ENCODE assay signal across 9 cellular contexts in genomic region chr19:46515879-46516350, GRCh38. TPM values are rescaled to one million over a fixed set of nuclear protein-coding genes. Genes with fewer than 3 reads are reported as not detected.
DNase-seq lines count a peak whose midpoint lies in the region; FAIRE-seq and TF ChIP-seq lines count a peak whose summit lies in the region.
"Had no signal": no experiment of that assay in that cellular context is flagged by ENCODE, and none has a peak within 500 bp of the region (broad histone marks: within the 10 kb centered on the region; RNA-seq: fewer than 3 reads in every experiment).

No MANE protein-coding gene starts in this region.

- peaks cover 25% of the 10 kb centered on the region for H3K4me1 Mint-ChIP-seq in activated T-helper 2 cell treated with anti-CD3 and anti-CD28 coated beads, Interferon-gamma antibody, Interleukin-2, Interleukin-4, amounts not matched to agents 10 μg/mL and 5 μg/mL and 100 μg/mL, durations not matched to agents 14 hours and 24 hours and 36 hours (ENCODE audit: low read depth)

- in situ Hi-C loops in ACHN (cut with HindIII; ENCODE audit: low pct_ligation_motif_present, low pct_unique_long_range_greater_than_20kb, low sequenced_read_pairs): no loop called here

- H3K36me3 Mint-ChIP-seq in activated T-helper 2 cell treated with anti-CD3 and anti-CD28 coated beads, Interferon-gamma antibody, Interleukin-2, Interleukin-4, amounts not matched to agents 10 μg/mL and 5 μg/mL and 100 μg/mL, durations not matched to agents 14 hours and 24 hours and 36 hours (ENCODE audit: low read depth): no peaks in the 10 kb centered on the region

- H3K27ac ChIP-seq in kidney (ENCODE audit: low read depth in 2 of 2, low read length in 2 of 2): no peak overlapping the region
- H3K27ac ChIP-seq: epithelial cell of prostate had no signal

- no peaks in the 10 kb centered on the region for H3K9me3 Mint-ChIP-seq in activated T-helper 2 cell treated with anti-CD3 and anti-CD28 coated beads, Interferon-gamma antibody, Interleukin-2, Interleukin-4, amounts not matched to agents 10 μg/mL and 5 μg/mL and 100 μg/mL, durations not matched to agents 14 hours and 24 hours and 36 hours

- intact Hi-C loops in kidney (cut with DNase I): loop anchor here (10.0 kb wide), 1 partner anchor 231 kb away; no protein-coding TSS in a partner anchor
- intact Hi-C loops in activated T-helper 2 cell treated with anti-CD3 and anti-CD28 coated beads, Interferon-gamma antibody, Interleukin-2, Interleukin-4, amounts not matched to agents 10 μg/mL and 5 μg/mL and 100 μg/mL, durations not matched to agents 14 hours and 24 hours and 36 hours (cut with micrococcal nuclease): loop anchor here (1.0 kb wide), 1 partner anchor 26 kb away; no protein-coding TSS in a partner anchor

- peaks cover 22% of the 10 kb centered on the region for H3K27me3 Mint-ChIP-seq in activated T-helper 2 cell treated with anti-CD3 and anti-CD28 coated beads, Interferon-gamma antibody, Interleukin-2, Interleukin-4, amounts not matched to agents 10 μg/mL and 5 μg/mL and 100 μg/mL, durations not matched to agents 14 hours and 24 hours and 36 hours (ENCODE audit: low read depth)

- H3K36me3 ChIP-seq in kidney (ENCODE audit: control insufficient read depth in 1 of 2, insufficient read depth in 2 of 2, low read length in 2 of 2): no peaks in the 10 kb centered on the region

- peak; percentile 50 for TF ChIP-seq CTCF in kidney (IDR thresholded peaks at IDR 0.05; ENCODE audit: borderline replicate concordance, extremely low read depth, insufficient read depth)

- DNase-seq in ACHN: peak; percentile 47
- peak; percentile 68 for DNase-seq in ELR (ENCODE audit: low read depth)
- peak; percentile 10 for DNase-seq in NCI-H446 treated with DMSO at 0.1 percent for 48 hours (lab: John Stamatoyannopoulos, UW)
- DNase-seq in amniotic epithelial cell (ENCODE audit: low read depth): peak; percentile 39
- no peak for DNase-seq in kidney
- DNase-seq in urothelium cell line (ENCODE audit: low spot score): peak; percentile 72
- no peak for DNase-seq in activated T-helper 2 cell treated with anti-CD3 and anti-CD28 coated beads, Interferon-gamma antibody, Interleukin-2, Interleukin-4, amounts not matched to agents 10 μg/mL and 5 μg/mL and 100 μg/mL, durations not matched to agents 14 hours and 24 hours and 36 hours (ENCODE audit: low spot score)
- no peak for DNase-seq in amniotic stem cell (lab: John Stamatoyannopoulos, UW)

- H3K4me3 ChIP-seq in kidney (ENCODE audit: low read length in 2 of 2): no peak overlapping the region

- H3K9me3 ChIP-seq in kidney (ENCODE audit: control insufficient read depth in 1 of 2, low read length in 2 of 2): peaks cover 3 to 8% of the 10 kb centered on the region in 2 donors

- H3K4me3 Mint-ChIP-seq in activated T-helper 2 cell treated with anti-CD3 and anti-CD28 coated beads, Interferon-gamma antibody, Interleukin-2, Interleukin-4, amounts not matched to agents 10 μg/mL and 5 μg/mL and 100 μg/mL, durations not matched to agents 14 hours and 24 hours and 36 hours (ENCODE audit: low read depth): no peak overlapping the region

- H3K4me1 ChIP-seq in kidney (ENCODE audit: control insufficient read depth in 1 of 2, insufficient read depth in 1 of 2, low read depth in 1 of 2, low read length in 2 of 2): no peaks in the 10 kb centered on the region

- H3K27ac Mint-ChIP-seq in activated T-helper 2 cell treated with anti-CD3 and anti-CD28 coated beads, Interferon-gamma antibody, Interleukin-2, Interleukin-4, amounts not matched to agents 10 μg/mL and 5 μg/mL and 100 μg/mL, durations not matched to agents 14 hours and 24 hours and 36 hours: no peak overlapping the region

- H3K9ac ChIP-seq in kidney (ENCODE audit: low read length in 2 of 2): no peak overlapping the region

- FAIRE-seq in kidney (lab: Jason Lieb, UNC): no peak
- no peak for FAIRE-seq in urothelium cell line (lab: Jason Lieb, UNC)

RNA-seq across cellular contexts. Expression of gene PNMA8B, which starts 20.2 kb away (rescaled TPM):
- total RNA-seq in kidney: 1.3 TPM
- 0.67 TPM for polyA plus RNA-seq in kidney (ENCODE audit: insufficient read depth, low read depth, low replicate concordance)
- not detected in 2 replicates for total RNA-seq in activated T-helper 2 cell treated with anti-CD3 and anti-CD28 coated beads, Interferon-gamma antibody, Interleukin-2, Interleukin-4, amounts not matched to agents 10 μg/mL and 5 μg/mL and 100 μg/mL, durations not matched to agents 14 hours and 24 hours and 36 hours

RNA-seq across cellular contexts. Expression of gene PNMA8A, which starts 44.6 kb away (rescaled TPM):
- total RNA-seq in kidney: 16.2 TPM
- polyA plus RNA-seq in kidney (ENCODE audit: insufficient read depth, low read depth, low replicate concordance): 12.5 TPM
- total RNA-seq in activated T-helper 2 cell treated with anti-CD3 and anti-CD28 coated beads, Interferon-gamma antibody, Interleukin-2, Interleukin-4, amounts not matched to agents 10 μg/mL and 5 μg/mL and 100 μg/mL, durations not matched to agents 14 hours and 24 hours and 36 hours: not detected in 2 replicates

Comparison
In these comparisons a context has a peak if more than half of its experiments do, and no peak if none do; other contexts are left out.
1. DNase-seq: peak in ACHN (single experiment), ELR (single experiment), NCI-H446 treated with DMSO at 0.1 percent for 48 hours (single experiment), amniotic epithelial cell (single experiment) and urothelium cell line (single experiment); none in kidney (single experiment), activated T-helper 2 cell treated with anti-CD3 and anti-CD28 coated beads, Interferon-gamma antibody, Interleukin-2, Interleukin-4, amounts not matched to agents 10 μg/mL and 5 μg/mL and 100 μg/mL, durations not matched to agents 14 hours and 24 hours and 36 hours (single experiment) and amniotic stem cell (single experiment).
2. RNA of gene PNMA8A, which starts 44.6 kb away (total RNA-seq): 16.2 TPM in kidney (single experiment); not detected in activated T-helper 2 cell treated with anti-CD3 and anti-CD28 coated beads, Interferon-gamma antibody, Interleukin-2, Interleukin-4, amounts not matched to agents 10 μg/mL and 5 μg/mL and 100 μg/mL, durations not matched to agents 14 hours and 24 hours and 36 hours; every median in the first group is over 10 times any median in the second.